ENCODE assay signal across 21 cellular contexts in the genomic region with DNA sequence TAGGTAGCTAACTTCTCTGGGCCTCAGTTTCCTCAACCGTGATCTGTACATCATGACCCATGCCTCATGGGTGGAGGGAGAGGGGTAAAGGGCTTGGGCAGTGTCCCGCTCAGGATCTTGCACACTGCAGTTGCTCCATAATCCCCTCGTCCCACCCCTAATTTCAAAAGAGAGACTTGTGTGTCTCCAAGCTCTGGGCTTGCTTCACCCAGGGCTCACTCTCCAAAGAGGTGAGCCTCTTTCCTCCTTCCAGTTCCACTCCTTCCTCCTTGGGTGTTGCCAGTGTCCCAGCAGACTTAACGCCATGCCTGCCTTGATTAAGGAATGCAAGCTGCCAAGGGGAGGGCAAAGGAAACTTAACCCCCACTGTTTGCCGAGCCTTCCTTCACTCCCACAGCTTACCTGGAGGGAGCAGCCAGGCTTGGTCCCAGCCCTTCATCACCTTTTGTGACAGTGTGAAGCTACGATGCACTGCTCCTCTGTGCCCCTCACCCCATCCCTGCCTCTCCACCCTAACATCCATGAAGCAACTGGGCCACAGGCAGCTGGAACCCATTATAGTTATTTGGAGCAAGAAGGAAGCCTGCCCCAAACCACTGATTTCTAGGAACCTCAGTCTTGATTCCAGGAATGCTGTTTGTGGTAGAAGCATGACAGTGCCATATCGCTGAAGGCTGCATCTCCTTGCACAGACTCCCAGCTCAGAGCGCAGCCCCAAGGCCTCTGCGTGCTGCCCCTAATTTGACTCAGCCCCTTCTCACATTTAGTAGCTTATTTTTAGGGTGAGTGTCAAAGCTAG.
DNase-seq lines count a peak whose midpoint lies in the region; ATAC-seq and TF ChIP-seq lines count a peak whose summit lies in the region.
"Had no signal": no experiment of that assay in that cellular context is flagged by ENCODE, and none has a peak within 500 bp of the region (broad histone marks: within the 10 kb centered on the region; RNA-seq: fewer than 3 reads in every experiment).

No MANE protein-coding gene starts in this region.

- no peak overlapping the region for H4K8ac ChIP-seq in trophoblast cell (ENCODE audit: low read depth, low read length)

- no peaks in the 10 kb centered on the region for H3K27me3 ChIP-seq in BLaER1 treated with 17β-estradiol and CSF1 and Interleukin-3, amounts not matched to agents 10 nM and 100 nM
- H3K27me3 ChIP-seq in trophoblast cell (ENCODE audit: insufficient read depth, low read length), result no peaks in the 10 kb centered on the region
- H3K27me3 ChIP-seq: pancreas had no signal

- peak; percentile 4 for DNase-seq in HFFc6
- peak; percentile 20 for DNase-seq in astrocyte of the cerebellum (ENCODE audit: low read depth)
- DNase-seq in trophoblast cell, result no peak
- DNase-seq in omental fat pad (ENCODE audit: low spot score), result no peak
- DNase-seq in activated CD4-positive, alpha-beta memory T cell treated with anti-CD3 and anti-CD28 coated beads, Interleukin-2, amount 10 ng/mL, durations not matched to agents 7 days and 5 days, result no peak
- DNase-seq in COLO668 (lab: John Stamatoyannopoulos, UW; ENCODE audit: unreplicated experiment), result no peak
- DNase-seq: activated B cell treated with CpG ODN at 0.5 μM for 24 hours; activated CD8-positive, alpha-beta T cell treated with anti-CD3 and anti-CD28 coated beads, Interleukin-2, amount 10 ng/mL, durations not matched to agents 7 days and 5 days; activated T-cell treated with anti-CD3 and anti-CD28 coated beads, Interleukin-2, amount 50 U/mL, for 48 hours; mesenchymal stem cell; natural killer cell; NCI-H1105; NCI-H526; pancreas; SIG-M5; stimulated activated naive B cell treated with anti-CD40 and anti-IgM and Interleukin-4, amounts not matched to agents 10 μg/mL and 1 μg/mL and 100 μg/mL, for 72 hours; T-helper 17 cell had no signal

- no peaks in the 10 kb centered on the region for H3K9me3 Mint-ChIP-seq in HFFc6
- no peaks in the 10 kb centered on the region for H3K9me3 Mint-ChIP-seq in activated CD4-positive, alpha-beta memory T cell treated with anti-CD3 and anti-CD28 coated beads, Interleukin-2, amount 10 ng/mL, durations not matched to agents 7 days and 5 days
- H3K9me3 Mint-ChIP-seq: activated B cell treated with CpG ODN at 0.5 μM for 24 hours; activated naive CD4-positive, alpha-beta T cell treated with anti-CD3 and anti-CD28 coated beads, Interleukin-2, amount 50 U/mL, for 24 hours; natural killer cell; stimulated activated naive B cell treated with anti-CD40 and anti-IgM and Interleukin-4, amounts not matched to agents 10 μg/mL and 1 μg/mL and 100 μg/mL, for 72 hours had no signal

- no peak overlapping the region for H3K9ac ChIP-seq in BLaER1 treated with 17β-estradiol and CSF1 and Interleukin-3, amounts not matched to agents 10 nM and 100 nM
- H3K9ac ChIP-seq in trophoblast cell (ENCODE audit: low read length), result no peak overlapping the region

- CTCF ChIA-PET in activated CD4-positive, alpha-beta memory T cell treated with anti-CD3 and anti-CD28 coated beads, Interleukin-2, amount 10 ng/mL, durations not matched to agents 7 days and 5 days (lab: Charles Lee), result no interaction called here

- H3K27ac ChIP-seq in BLaER1 treated with 17β-estradiol and CSF1 and Interleukin-3, amounts not matched to agents 10 nM and 100 nM, result no peak overlapping the region
- no peak overlapping the region for H3K27ac ChIP-seq in trophoblast cell (ENCODE audit: low read depth, low read length)
- H3K27ac ChIP-seq: pancreas had no signal

- H3K36me3 ChIP-seq in BLaER1 treated with 17β-estradiol and CSF1 and Interleukin-3, amounts not matched to agents 10 nM and 100 nM, result no peaks in the 10 kb centered on the region
- no peaks in the 10 kb centered on the region for H3K36me3 ChIP-seq in trophoblast cell (ENCODE audit: control insufficient read depth in 1 of 2, insufficient read depth in 2 of 2, low read length in 2 of 2)
- H3K36me3 ChIP-seq: pancreas had no signal

- TF ChIP-seq CTCF in HFFc6 (IDR thresholded peaks at IDR 0.05) (no peak), astrocyte of the cerebellum (IDR thresholded peaks at IDR 0.05; ENCODE audit: low read depth, low read length, missing control alignments) (no peak), omental fat pad (IDR thresholded peaks at IDR 0.05) (no peak)

- ATAC-seq in omental fat pad (ENCODE audit: low FRiP score) (no peak), GM21825 (IDR thresholded peaks at IDR 0.05; ENCODE audit: unreplicated experiment) (no peak)
- ATAC-seq: activated CD8-positive, alpha-beta T cell treated with anti-CD3 and anti-CD28 coated beads, Interleukin-2, amount 10 ng/mL, durations not matched to agents 7 days and 5 days; natural killer cell; pancreas; T-helper 17 cell had no signal

- no peak overlapping the region for H4K12ac ChIP-seq in trophoblast cell (ENCODE audit: low read depth, low read length)

- H3K4me1 Mint-ChIP-seq in HFFc6 (ENCODE audit: low read depth), result peaks cover 17% of the 10 kb centered on the region
- H3K4me1 Mint-ChIP-seq in activated CD4-positive, alpha-beta memory T cell treated with anti-CD3 and anti-CD28 coated beads, Interleukin-2, amount 10 ng/mL, durations not matched to agents 7 days and 5 days, result peaks cover 14% of the 10 kb centered on the region
- H3K4me1 Mint-ChIP-seq: activated naive CD4-positive, alpha-beta T cell treated with anti-CD3 and anti-CD28 coated beads, Interleukin-2, amount 50 U/mL, for 24 hours; natural killer cell; T-helper 17 cell had no signal

- H2BK12ac ChIP-seq in trophoblast cell (ENCODE audit: low read length), result peak overlapping the region; percentile 85

- no CpG with 5 or more reads among the region's 9 CpGs for WGBS in trophoblast cell (ENCODE audit: extremely low coverage, insufficient coverage, insufficient read length)

- no peaks in the 10 kb centered on the region for H4K20me1 ChIP-seq in BLaER1 treated with 17β-estradiol and CSF1 and Interleukin-3, amounts not matched to agents 10 nM and 100 nM

- H3K27me3 Mint-ChIP-seq in HFFc6 (ENCODE audit: insufficient read depth), result peaks cover 31% of the 10 kb centered on the region
- H3K27me3 Mint-ChIP-seq in activated CD4-positive, alpha-beta memory T cell treated with anti-CD3 and anti-CD28 coated beads, Interleukin-2, amount 10 ng/mL, durations not matched to agents 7 days and 5 days, result no peaks in the 10 kb centered on the region
- H3K27me3 Mint-ChIP-seq: activated naive CD4-positive, alpha-beta T cell treated with anti-CD3 and anti-CD28 coated beads, Interleukin-2, amount 50 U/mL, for 24 hours; B cell had no signal

- peak overlapping the region; percentile 75 for H2AK5ac ChIP-seq in trophoblast cell (ENCODE audit: low read length)

- peak overlapping the region; percentile 50 for H2BK120ac ChIP-seq in trophoblast cell (ENCODE audit: insufficient read depth, low read length, poor library complexity)

- no peak overlapping the region for H3K4me3 Mint-ChIP-seq in HFFc6
- no peak overlapping the region for H3K4me3 Mint-ChIP-seq in activated CD4-positive, alpha-beta memory T cell treated with anti-CD3 and anti-CD28 coated beads, Interleukin-2, amount 10 ng/mL, durations not matched to agents 7 days and 5 days
- H3K4me3 Mint-ChIP-seq: activated B cell treated with CpG ODN at 0.5 μM for 24 hours; activated CD8-positive, alpha-beta T cell treated with anti-CD3 and anti-CD28 coated beads, Interleukin-2, amount 10 ng/mL, durations not matched to agents 7 days and 5 days; activated naive CD4-positive, alpha-beta T cell treated with anti-CD3 and anti-CD28 coated beads, Interleukin-2, amount 50 U/mL, for 24 hours; B cell; natural killer cell; stimulated activated naive B cell treated with anti-CD40 and anti-IgM and Interleukin-4, amounts not matched to agents 10 μg/mL and 1 μg/mL and 100 μg/mL, for 72 hours; T-helper 17 cell had no signal

- POLR2A ChIA-PET in activated CD4-positive, alpha-beta memory T cell treated with anti-CD3 and anti-CD28 coated beads, Interleukin-2, amount 10 ng/mL, durations not matched to agents 7 days and 5 days (lab: Charles Lee), result no interaction called here

- H3K23ac ChIP-seq in trophoblast cell (ENCODE audit: low read length), result no peak overlapping the region

- in situ Hi-C loops in astrocyte of the cerebellum (cut with HindIII; ENCODE audit: low sequenced_read_pairs), result no loop called here

- H3K4me1 ChIP-seq in BLaER1 treated with 17β-estradiol and CSF1 and Interleukin-3, amounts not matched to agents 10 nM and 100 nM, result peaks cover 13 to 35% (median 23%) of the 10 kb centered on the region in 10 experiments; a peak in 19 of 20 replicates
- peaks cover 13% of the 10 kb centered on the region in 2 experiments for H3K4me1 ChIP-seq in trophoblast cell (ENCODE audit: control insufficient read depth in 1 of 2, insufficient read depth in 2 of 2, low read length in 2 of 2)
- H3K4me1 ChIP-seq: pancreas had no signal

- H3K14ac ChIP-seq in trophoblast cell (ENCODE audit: low read length), result peak overlapping the region; percentile 33

- no peak overlapping the region for H3K4me3 ChIP-seq in BLaER1 treated with 17β-estradiol and CSF1 and Interleukin-3, amounts not matched to agents 10 nM and 100 nM
- H3K4me3 ChIP-seq in astrocyte of the cerebellum (ENCODE audit: low read depth, low read length), result no peak overlapping the region
- no peak overlapping the region for H3K4me3 ChIP-seq in trophoblast cell (ENCODE audit: low read depth, low read length)
- H3K4me3 ChIP-seq: pancreas had no signal

- peak overlapping the region; percentile 71 for H4K91ac ChIP-seq in trophoblast cell (ENCODE audit: low read depth, low read length)

- H3K18ac ChIP-seq in trophoblast cell (ENCODE audit: low read length), result peak overlapping the region; percentile 16

- peaks cover 0 to 10% (median 5%) of the 10 kb centered on the region in 11 experiments; a peak in 11 of 22 replicates for H3K9me3 ChIP-seq in BLaER1 treated with 17β-estradiol and CSF1 and Interleukin-3, amounts not matched to agents 10 nM and 100 nM (replicated peaks in 1 of 11)
- peaks cover 2% of the 10 kb centered on the region for H3K9me3 ChIP-seq in trophoblast cell (ENCODE audit: insufficient read depth, low read depth, low read length)
- H3K9me3 ChIP-seq: pancreas had no signal

- H3K4me2 ChIP-seq in BLaER1 treated with 17β-estradiol and CSF1 and Interleukin-3, amounts not matched to agents 10 nM and 100 nM, result peak overlapping the region in 10 of 11 experiments; percentile 16 to 64 (median 52); a peak in 18 of 22 replicates
- no peak overlapping the region for H3K4me2 ChIP-seq in trophoblast cell (ENCODE audit: low read length)

- H3K79me2 ChIP-seq in trophoblast cell (ENCODE audit: control insufficient read depth, insufficient read depth, low read length, poor library complexity), result peaks cover 2% of the 10 kb centered on the region

- no peak overlapping the region for H3K27ac Mint-ChIP-seq in HFFc6
- H3K27ac Mint-ChIP-seq in activated CD4-positive, alpha-beta memory T cell treated with anti-CD3 and anti-CD28 coated beads, Interleukin-2, amount 10 ng/mL, durations not matched to agents 7 days and 5 days, result no peak overlapping the region
- H3K27ac Mint-ChIP-seq: activated B cell treated with CpG ODN at 0.5 μM for 24 hours; activated CD8-positive, alpha-beta T cell treated with anti-CD3 and anti-CD28 coated beads, Interleukin-2, amount 10 ng/mL, durations not matched to agents 7 days and 5 days; activated naive CD4-positive, alpha-beta T cell treated with anti-CD3 and anti-CD28 coated beads, Interleukin-2, amount 50 U/mL, for 24 hours; B cell; natural killer cell; stimulated activated naive B cell treated with anti-CD40 and anti-IgM and Interleukin-4, amounts not matched to agents 10 μg/mL and 1 μg/mL and 100 μg/mL, for 72 hours; T-helper 17 cell had no signal

- H2BK5ac ChIP-seq in trophoblast cell (ENCODE audit: low read depth, low read length, poor library complexity), result no peak overlapping the region

- no peak overlapping the region for H2AFZ ChIP-seq in trophoblast cell (ENCODE audit: insufficient read depth, low read length, poor library complexity)

- H3K36me3 Mint-ChIP-seq in HFFc6 (ENCODE audit: low read depth), result no peaks in the 10 kb centered on the region
- H3K36me3 Mint-ChIP-seq in activated CD4-positive, alpha-beta memory T cell treated with anti-CD3 and anti-CD28 coated beads, Interleukin-2, amount 10 ng/mL, durations not matched to agents 7 days and 5 days (ENCODE audit: low read depth), result no peaks in the 10 kb centered on the region
- H3K36me3 Mint-ChIP-seq: activated naive CD4-positive, alpha-beta T cell treated with anti-CD3 and anti-CD28 coated beads, Interleukin-2, amount 50 U/mL, for 24 hours; stimulated activated naive B cell treated with anti-CD40 and anti-IgM and Interleukin-4, amounts not matched to agents 10 μg/mL and 1 μg/mL and 100 μg/mL, for 72 hours had no signal

- peak overlapping the region; percentile 24 for H3K4ac ChIP-seq in trophoblast cell (ENCODE audit: low read depth, low read length)

- peaks cover 14% of the 10 kb centered on the region for H3K79me1 ChIP-seq in trophoblast cell (ENCODE audit: low read length)

Comparison
In these comparisons a context has a peak if more than half of its experiments do, and no peak if none do; other contexts are left out.
1. DNase-seq: peak in HFFc6 (single experiment) and astrocyte of the cerebellum (single experiment); none in trophoblast cell (0 of 2), omental fat pad (single experiment), activated CD4-positive, alpha-beta memory T cell treated with anti-CD3 and anti-CD28 coated beads, Interleukin-2, amount 10 ng/mL, durations not matched to agents 7 days and 5 days (single experiment) and COLO668 (single experiment).